1 cellular context compared by ENCODE assay signal in the genomic region with DNA sequence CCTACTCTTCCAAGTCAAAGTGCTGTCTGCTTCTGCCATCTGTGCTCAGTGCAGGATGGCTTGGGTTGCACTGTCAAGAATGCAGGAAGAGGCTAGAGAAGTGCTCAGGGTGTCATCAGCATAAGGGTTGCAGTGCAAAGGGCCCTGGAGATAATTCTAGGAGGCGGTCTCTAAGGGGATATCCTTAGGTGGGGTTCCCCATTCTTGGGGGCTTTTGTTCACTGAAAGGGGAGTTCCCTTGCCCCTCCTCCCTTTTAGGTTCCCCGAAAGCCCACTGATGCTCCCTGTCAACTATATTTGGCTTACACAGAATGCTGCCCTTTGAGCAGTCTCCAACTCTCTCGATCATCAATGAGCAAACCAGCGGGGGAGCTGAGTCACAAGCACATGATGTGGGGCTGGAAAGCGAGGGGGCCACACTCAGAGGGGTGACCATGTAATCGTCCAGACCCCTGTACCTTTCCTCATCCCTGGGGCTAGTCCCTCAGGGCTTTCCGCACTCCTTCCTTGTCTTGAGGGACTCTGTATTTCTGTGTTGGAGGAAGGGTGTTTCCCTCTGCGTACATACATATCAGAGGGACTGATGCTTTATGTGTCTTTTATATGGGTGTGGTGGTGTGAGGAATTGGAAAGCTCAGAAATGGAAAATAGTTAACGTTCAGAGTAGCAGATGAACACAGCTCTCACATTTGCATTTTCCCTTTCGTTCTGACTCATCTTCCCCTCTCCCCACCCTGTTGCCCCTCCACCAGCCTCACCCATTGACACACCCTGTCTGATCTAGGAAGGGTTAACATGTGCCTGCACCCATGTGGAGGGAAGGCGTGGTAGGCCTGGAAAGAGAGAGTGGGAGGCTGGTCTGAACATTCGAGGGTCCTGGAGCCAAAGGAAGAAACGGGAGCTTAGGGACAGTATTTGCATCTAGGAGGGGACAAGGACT.
TF ChIP-seq lines count a peak whose summit lies in the region.

No MANE protein-coding gene starts in this region.

TF ChIP-seq in GM12878, 131 proteins besides CTCF, POLR2A, EP300 and RAD21 (continued from another document and continues in another):
- TF ChIP-seq, protein P1, sequence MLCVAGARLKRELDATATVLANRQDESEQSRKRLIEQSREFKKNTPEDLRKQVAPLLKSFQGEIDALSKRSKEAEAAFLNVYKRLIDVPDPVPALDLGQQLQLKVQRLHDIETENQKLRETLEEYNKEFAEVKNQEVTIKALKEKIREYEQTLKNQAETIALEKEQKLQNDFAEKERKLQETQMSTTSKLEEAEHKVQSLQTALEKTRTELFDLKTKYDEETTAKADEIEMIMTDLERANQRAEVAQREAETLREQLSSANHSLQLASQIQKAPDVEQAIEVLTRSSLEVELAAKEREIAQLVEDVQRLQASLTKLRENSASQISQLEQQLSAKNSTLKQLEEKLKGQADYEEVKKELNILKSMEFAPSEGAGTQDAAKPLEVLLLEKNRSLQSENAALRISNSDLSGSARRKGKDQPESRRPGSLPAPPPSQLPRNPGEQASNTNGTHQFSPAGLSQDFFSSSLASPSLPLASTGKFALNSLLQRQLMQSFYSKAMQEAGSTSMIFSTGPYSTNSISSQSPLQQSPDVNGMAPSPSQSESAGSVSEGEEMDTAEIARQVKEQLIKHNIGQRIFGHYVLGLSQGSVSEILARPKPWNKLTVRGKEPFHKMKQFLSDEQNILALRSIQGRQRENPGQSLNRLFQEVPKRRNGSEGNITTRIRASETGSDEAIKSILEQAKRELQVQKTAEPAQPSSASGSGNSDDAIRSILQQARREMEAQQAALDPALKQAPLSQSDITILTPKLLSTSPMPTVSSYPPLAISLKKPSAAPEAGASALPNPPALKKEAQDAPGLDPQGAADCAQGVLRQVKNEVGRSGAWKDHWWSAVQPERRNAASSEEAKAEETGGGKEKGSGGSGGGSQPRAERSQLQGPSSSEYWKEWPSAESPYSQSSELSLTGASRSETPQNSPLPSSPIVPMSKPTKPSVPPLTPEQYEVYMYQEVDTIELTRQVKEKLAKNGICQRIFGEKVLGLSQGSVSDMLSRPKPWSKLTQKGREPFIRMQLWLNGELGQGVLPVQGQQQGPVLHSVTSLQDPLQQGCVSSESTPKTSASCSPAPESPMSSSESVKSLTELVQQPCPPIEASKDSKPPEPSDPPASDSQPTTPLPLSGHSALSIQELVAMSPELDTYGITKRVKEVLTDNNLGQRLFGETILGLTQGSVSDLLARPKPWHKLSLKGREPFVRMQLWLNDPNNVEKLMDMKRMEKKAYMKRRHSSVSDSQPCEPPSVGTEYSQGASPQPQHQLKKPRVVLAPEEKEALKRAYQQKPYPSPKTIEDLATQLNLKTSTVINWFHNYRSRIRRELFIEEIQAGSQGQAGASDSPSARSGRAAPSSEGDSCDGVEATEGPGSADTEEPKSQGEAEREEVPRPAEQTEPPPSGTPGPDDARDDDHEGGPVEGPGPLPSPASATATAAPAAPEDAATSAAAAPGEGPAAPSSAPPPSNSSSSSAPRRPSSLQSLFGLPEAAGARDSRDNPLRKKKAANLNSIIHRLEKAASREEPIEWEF (IDR thresholded peaks at IDR 0.05; ENCODE audit: insufficient replicate concordance, low read depth, low read length): no peak
- TF ChIP-seq TAF1 (IDR thresholded peaks at IDR 0.05; ENCODE audit: borderline replicate concordance, low read depth, low read length) (no peak; the same call in 1 of the 2 replicates), MTA3 (IDR thresholded peaks at IDR 0.05; ENCODE audit: borderline replicate concordance, low read length) (peak; percentile 56; the same call in 1 of the 2 replicates), POLR2AphosphoS2 (IDR thresholded peaks at IDR 0.05; ENCODE audit: low read depth, low read length) (no peak), ESRRA (IDR thresholded peaks at IDR 0.05; ENCODE audit: low read length) (no peak), CHD1 (IDR thresholded peaks at IDR 0.05; ENCODE audit: low read depth, low read length) (no peak), PML (IDR thresholded peaks at IDR 0.05; ENCODE audit: low read length) (no peak), WRNIP1 (IDR thresholded peaks at IDR 0.05; ENCODE audit: borderline replicate concordance, low read depth, low read length) (no peak), NFIC (IDR thresholded peaks at IDR 0.05; ENCODE audit: low read depth, low read length) (0 out of 2 replicates have a peak, but pooled peaks have one; percentile 52), FOS (IDR thresholded peaks at IDR 0.05; ENCODE audit: borderline replicate concordance, extremely low read depth, insufficient read length) (no peak), HCFC1 (IDR thresholded peaks at IDR 0.05; ENCODE audit: low read length) (no peak), BACH1 (IDR thresholded peaks at IDR 0.05; ENCODE audit: borderline replicate concordance) (no peak), CREB1 (IDR thresholded peaks at IDR 0.05; ENCODE audit: low read depth) (peak; percentile 46; the same call in 1 of the 2 replicates), TCF12 (IDR thresholded peaks at IDR 0.05; ENCODE audit: low read depth, low read length) (peak; percentile 38; the same call in 1 of the 2 replicates), CEBPB (IDR thresholded peaks at IDR 0.05; ENCODE audit: borderline replicate concordance in 1 of 2, low read depth in 2 of 2, low read length in 2 of 2) (no peak), BCL11A (IDR thresholded peaks at IDR 0.05; ENCODE audit: low read depth, low read length) (peak; percentile 51; the same call in 1 of the 2 replicates), SUZ12 (IDR thresholded peaks at IDR 0.05; ENCODE audit: unreplicated experiment) (no peak), NR2F1 (conservative IDR thresholded peaks at IDR 0.05) (peak; percentile 55), GATAD2B (conservative IDR thresholded peaks at IDR 0.05; ENCODE audit: low read depth) (peak; percentile 49; the same call in 1 of the 2 replicates), SMAD1 (IDR thresholded peaks at IDR 0.05; ENCODE audit: low read depth, partially characterized antibody) (peak; percentile 17)
- TF ChIP-seq, protein P2, sequence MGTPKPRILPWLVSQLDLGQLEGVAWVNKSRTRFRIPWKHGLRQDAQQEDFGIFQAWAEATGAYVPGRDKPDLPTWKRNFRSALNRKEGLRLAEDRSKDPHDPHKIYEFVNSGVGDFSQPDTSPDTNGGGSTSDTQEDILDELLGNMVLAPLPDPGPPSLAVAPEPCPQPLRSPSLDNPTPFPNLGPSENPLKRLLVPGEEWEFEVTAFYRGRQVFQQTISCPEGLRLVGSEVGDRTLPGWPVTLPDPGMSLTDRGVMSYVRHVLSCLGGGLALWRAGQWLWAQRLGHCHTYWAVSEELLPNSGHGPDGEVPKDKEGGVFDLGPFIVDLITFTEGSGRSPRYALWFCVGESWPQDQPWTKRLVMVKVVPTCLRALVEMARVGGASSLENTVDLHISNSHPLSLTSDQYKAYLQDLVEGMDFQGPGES (IDR thresholded peaks at IDR 0.05): 0 out of 2 replicates have a peak, but pooled peaks have one; percentile 3
- TF ChIP-seq, protein P3, sequence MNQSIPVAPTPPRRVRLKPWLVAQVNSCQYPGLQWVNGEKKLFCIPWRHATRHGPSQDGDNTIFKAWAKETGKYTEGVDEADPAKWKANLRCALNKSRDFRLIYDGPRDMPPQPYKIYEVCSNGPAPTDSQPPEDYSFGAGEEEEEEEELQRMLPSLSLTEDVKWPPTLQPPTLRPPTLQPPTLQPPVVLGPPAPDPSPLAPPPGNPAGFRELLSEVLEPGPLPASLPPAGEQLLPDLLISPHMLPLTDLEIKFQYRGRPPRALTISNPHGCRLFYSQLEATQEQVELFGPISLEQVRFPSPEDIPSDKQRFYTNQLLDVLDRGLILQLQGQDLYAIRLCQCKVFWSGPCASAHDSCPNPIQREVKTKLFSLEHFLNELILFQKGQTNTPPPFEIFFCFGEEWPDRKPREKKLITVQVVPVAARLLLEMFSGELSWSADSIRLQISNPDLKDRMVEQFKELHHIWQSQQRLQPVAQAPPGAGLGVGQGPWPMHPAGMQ (IDR thresholded peaks at IDR 0.05; ENCODE audit: borderline replicate concordance): no peak
- TF ChIP-seq, protein P4, sequence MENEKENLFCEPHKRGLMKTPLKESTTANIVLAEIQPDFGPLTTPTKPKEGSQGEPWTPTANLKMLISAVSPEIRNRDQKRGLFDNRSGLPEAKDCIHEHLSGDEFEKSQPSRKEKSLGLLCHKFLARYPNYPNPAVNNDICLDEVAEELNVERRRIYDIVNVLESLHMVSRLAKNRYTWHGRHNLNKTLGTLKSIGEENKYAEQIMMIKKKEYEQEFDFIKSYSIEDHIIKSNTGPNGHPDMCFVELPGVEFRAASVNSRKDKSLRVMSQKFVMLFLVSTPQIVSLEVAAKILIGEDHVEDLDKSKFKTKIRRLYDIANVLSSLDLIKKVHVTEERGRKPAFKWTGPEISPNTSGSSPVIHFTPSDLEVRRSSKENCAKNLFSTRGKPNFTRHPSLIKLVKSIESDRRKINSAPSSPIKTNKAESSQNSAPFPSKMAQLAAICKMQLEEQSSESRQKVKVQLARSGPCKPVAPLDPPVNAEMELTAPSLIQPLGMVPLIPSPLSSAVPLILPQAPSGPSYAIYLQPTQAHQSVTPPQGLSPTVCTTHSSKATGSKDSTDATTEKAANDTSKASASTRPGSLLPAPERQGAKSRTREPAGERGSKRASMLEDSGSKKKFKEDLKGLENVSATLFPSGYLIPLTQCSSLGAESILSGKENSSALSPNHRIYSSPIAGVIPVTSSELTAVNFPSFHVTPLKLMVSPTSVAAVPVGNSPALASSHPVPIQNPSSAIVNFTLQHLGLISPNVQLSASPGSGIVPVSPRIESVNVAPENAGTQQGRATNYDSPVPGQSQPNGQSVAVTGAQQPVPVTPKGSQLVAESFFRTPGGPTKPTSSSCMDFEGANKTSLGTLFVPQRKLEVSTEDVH (IDR thresholded peaks at IDR 0.05; ENCODE audit: low read depth, partially characterized antibody): no peak
- TF ChIP-seq, protein P5, sequence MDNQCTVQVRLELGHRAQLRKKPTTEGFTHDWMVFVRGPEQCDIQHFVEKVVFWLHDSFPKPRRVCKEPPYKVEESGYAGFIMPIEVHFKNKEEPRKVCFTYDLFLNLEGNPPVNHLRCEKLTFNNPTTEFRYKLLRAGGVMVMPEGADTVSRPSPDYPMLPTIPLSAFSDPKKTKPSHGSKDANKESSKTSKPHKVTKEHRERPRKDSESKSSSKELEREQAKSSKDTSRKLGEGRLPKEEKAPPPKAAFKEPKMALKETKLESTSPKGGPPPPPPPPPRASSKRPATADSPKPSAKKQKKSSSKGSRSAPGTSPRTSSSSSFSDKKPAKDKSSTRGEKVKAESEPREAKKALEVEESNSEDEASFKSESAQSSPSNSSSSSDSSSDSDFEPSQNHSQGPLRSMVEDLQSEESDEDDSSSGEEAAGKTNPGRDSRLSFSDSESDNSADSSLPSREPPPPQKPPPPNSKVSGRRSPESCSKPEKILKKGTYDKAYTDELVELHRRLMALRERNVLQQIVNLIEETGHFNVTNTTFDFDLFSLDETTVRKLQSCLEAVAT (IDR thresholded peaks at IDR 0.05): no peak; the same call in 1 of the 2 replicates
- TF ChIP-seq, protein P6, sequence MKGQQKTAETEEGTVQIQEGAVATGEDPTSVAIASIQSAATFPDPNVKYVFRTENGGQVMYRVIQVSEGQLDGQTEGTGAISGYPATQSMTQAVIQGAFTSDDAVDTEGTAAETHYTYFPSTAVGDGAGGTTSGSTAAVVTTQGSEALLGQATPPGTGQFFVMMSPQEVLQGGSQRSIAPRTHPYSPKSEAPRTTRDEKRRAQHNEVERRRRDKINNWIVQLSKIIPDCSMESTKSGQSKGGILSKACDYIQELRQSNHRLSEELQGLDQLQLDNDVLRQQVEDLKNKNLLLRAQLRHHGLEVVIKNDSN (IDR thresholded peaks at IDR 0.05; ENCODE audit: borderline replicate concordance, extremely low read length, insufficient read depth, low read depth, low read length): no peak
- TF ChIP-seq, protein P7, sequence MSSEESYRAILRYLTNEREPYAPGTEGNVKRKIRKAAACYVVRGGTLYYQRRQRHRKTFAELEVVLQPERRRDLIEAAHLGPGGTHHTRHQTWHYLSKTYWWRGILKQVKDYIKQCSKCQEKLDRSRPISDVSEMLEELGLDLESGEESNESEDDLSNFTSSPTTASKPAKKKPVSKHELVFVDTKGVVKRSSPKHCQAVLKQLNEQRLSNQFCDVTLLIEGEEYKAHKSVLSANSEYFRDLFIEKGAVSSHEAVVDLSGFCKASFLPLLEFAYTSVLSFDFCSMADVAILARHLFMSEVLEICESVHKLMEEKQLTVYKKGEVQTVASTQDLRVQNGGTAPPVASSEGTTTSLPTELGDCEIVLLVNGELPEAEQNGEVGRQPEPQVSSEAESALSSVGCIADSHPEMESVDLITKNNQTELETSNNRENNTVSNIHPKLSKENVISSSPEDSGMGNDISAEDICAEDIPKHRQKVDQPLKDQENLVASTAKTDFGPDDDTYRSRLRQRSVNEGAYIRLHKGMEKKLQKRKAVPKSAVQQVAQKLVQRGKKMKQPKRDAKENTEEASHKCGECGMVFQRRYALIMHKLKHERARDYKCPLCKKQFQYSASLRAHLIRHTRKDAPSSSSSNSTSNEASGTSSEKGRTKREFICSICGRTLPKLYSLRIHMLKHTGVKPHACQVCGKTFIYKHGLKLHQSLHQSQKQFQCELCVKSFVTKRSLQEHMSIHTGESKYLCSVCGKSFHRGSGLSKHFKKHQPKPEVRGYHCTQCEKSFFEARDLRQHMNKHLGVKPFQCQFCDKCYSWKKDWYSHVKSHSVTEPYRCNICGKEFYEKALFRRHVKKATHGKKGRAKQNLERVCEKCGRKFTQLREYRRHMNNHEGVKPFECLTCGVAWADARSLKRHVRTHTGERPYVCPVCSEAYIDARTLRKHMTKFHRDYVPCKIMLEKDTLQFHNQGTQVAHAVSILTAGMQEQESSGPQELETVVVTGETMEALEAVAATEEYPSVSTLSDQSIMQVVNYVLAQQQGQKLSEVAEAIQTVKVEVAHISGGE (CRISPR knock-in tag; IDR thresholded peaks at IDR 0.05): no peak
- TF ChIP-seq, protein P8, sequence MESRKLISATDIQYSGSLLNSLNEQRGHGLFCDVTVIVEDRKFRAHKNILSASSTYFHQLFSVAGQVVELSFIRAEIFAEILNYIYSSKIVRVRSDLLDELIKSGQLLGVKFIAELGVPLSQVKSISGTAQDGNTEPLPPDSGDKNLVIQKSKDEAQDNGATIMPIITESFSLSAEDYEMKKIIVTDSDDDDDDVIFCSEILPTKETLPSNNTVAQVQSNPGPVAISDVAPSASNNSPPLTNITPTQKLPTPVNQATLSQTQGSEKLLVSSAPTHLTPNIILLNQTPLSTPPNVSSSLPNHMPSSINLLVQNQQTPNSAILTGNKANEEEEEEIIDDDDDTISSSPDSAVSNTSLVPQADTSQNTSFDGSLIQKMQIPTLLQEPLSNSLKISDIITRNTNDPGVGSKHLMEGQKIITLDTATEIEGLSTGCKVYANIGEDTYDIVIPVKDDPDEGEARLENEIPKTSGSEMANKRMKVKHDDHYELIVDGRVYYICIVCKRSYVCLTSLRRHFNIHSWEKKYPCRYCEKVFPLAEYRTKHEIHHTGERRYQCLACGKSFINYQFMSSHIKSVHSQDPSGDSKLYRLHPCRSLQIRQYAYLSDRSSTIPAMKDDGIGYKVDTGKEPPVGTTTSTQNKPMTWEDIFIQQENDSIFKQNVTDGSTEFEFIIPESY (IDR thresholded peaks at IDR 0.05): no peak
- TF ChIP-seq, protein P9, sequence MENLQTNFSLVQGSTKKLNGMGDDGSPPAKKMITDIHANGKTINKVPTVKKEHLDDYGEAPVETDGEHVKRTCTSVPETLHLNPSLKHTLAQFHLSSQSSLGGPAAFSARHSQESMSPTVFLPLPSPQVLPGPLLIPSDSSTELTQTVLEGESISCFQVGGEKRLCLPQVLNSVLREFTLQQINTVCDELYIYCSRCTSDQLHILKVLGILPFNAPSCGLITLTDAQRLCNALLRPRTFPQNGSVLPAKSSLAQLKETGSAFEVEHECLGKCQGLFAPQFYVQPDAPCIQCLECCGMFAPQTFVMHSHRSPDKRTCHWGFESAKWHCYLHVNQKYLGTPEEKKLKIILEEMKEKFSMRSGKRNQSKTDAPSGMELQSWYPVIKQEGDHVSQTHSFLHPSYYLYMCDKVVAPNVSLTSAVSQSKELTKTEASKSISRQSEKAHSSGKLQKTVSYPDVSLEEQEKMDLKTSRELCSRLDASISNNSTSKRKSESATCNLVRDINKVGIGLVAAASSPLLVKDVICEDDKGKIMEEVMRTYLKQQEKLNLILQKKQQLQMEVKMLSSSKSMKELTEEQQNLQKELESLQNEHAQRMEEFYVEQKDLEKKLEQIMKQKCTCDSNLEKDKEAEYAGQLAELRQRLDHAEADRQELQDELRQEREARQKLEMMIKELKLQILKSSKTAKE (IDR thresholded peaks at IDR 0.05; ENCODE audit: low read depth, poor library complexity, severe bottlenecking): peak; percentile 72
